ENCODE assay signal across 1 cellular context in the genomic region with DNA sequence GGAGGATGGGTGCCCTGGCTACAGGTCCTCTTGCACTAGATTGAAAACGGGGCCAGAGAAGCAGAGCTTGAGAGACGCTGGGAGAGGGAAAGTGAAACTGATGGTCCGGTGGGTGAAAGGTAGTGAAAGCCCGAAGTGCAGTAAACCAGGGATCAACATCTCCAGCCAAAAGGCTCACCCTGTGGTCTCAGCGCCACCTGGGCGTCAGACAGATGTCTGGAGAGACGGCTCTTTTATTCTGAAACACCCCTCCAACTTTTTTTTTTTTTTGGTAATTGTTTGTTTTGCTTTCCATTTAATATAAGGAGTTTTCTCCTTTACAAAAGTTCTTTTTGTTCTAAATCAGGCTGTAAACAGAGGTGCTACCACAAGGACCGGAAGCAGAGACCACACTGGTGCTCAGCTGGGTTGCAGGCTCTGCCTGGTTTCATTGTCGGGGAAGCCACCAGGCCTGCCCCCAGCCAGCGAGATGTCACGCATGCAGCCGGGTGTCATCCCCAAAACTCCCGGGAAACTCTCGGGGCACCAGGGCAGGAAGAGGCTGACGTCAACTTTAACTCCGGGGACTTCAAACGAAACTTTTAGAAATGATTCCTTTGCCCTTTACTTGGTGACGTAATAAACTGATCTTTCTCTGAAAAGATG.
TF ChIP-seq lines count a peak whose summit lies in the region.

No MANE protein-coding gene starts in this region.

TF ChIP-seq in GM12878, 131 proteins besides CTCF, POLR2A, EP300 and RAD21 (continued from another document and continues in another):
- TF ChIP-seq ZBTB40 (IDR thresholded peaks at IDR 0.05; ENCODE audit: borderline replicate concordance) (no peak; the same call in 1 of the 2 replicates), BRCA1 (IDR thresholded peaks at IDR 0.05; ENCODE audit: low read depth, low read length) (0 out of 2 replicates have a peak, but pooled peaks have one; percentile 23), FOXM1 (IDR thresholded peaks at IDR 0.05; ENCODE audit: low read depth, low read length) (peak; percentile 96), CBX5 (IDR thresholded peaks at IDR 0.05; ENCODE audit: low read depth) (0 out of 2 replicates have a peak, but pooled peaks have one; percentile 41), POLR2AphosphoS5 (IDR thresholded peaks at IDR 0.05; ENCODE audit: low read length) (peak; percentile 57), IRF5 (IDR thresholded peaks at IDR 0.05; ENCODE audit: borderline replicate concordance) (no peak), SMC3 (IDR thresholded peaks at IDR 0.05; ENCODE audit: borderline replicate concordance, low read length) (peak; percentile 61; the same call in 1 of the 2 replicates), BHLHE40 (IDR thresholded peaks at IDR 0.05; ENCODE audit: borderline replicate concordance in 1 of 2, low read depth in 2 of 2, low read length in 1 of 2) (peak; percentile 93 to 94; a peak in 3 of 4 replicates), ESRRA (IDR thresholded peaks at IDR 0.05; ENCODE audit: low read length) (0 out of 2 replicates have a peak, but pooled peaks have one; percentile 16), HCFC1 (IDR thresholded peaks at IDR 0.05; ENCODE audit: low read length) (0 out of 2 replicates have a peak, but pooled peaks have one; percentile 11), FOXK2 (IDR thresholded peaks at IDR 0.05) (no peak; the same call in 1 of the 2 replicates), EZH2 (IDR thresholded peaks at IDR 0.05; ENCODE audit: borderline replicate concordance, control insufficient read depth, low read depth, low read length) (no peak), ZNF207 (IDR thresholded peaks at IDR 0.05; ENCODE audit: borderline replicate concordance) (0 out of 2 replicates have a peak, but pooled peaks have one; percentile 53), RELB (IDR thresholded peaks at IDR 0.05; ENCODE audit: low read depth) (peak; percentile 99), RCOR1 (conservative IDR thresholded peaks at IDR 0.05; ENCODE audit: low read depth, low read length) (0 out of 2 replicates have a peak, but pooled peaks have one; percentile 39), E2F8 (IDR thresholded peaks at IDR 0.05; ENCODE audit: low read depth, partially characterized antibody) (peak; percentile 89), NRF1 (conservative IDR thresholded peaks at IDR 0.05; ENCODE audit: low read depth, low read length) (no peak), HDAC2 (IDR thresholded peaks at IDR 0.05) (no peak), POU2F2 (IDR thresholded peaks at IDR 0.05; ENCODE audit: borderline replicate concordance, low read depth, low read length) (0 out of 3 replicates have a peak, but pooled peaks have one; percentile 85), BACH1 (IDR thresholded peaks at IDR 0.05; ENCODE audit: borderline replicate concordance) (peak; percentile 90; the same call in 1 of the 2 replicates), CREM (IDR thresholded peaks at IDR 0.05; ENCODE audit: low read depth) (peak; percentile 94), ETV6 (conservative IDR thresholded peaks at IDR 0.05 in 1 of 2, IDR thresholded peaks at IDR 0.05 in 1 of 2; ENCODE audit: borderline replicate concordance in 1 of 2, low read depth in 1 of 2) (peak in 1 of 2 experiments; percentile 96; a peak in 2 of 4 replicates), MLLT1 (IDR thresholded peaks at IDR 0.05) (peak; percentile 93), HDAC6 (IDR thresholded peaks at IDR 0.05; ENCODE audit: unreplicated experiment) (no peak), CHD4 (IDR thresholded peaks at IDR 0.05) (no peak), PAX5 (IDR thresholded peaks at IDR 0.05; ENCODE audit: borderline replicate concordance, low read depth, low read length) (peak; percentile 95), TCF12 (IDR thresholded peaks at IDR 0.05; ENCODE audit: low read depth, low read length) (peak; percentile 91), EGR1 (IDR thresholded peaks at IDR 0.05; ENCODE audit: borderline replicate concordance in 1 of 2, low read depth in 2 of 2, low read length in 2 of 2) (0 out of 3 replicates have a peak, but pooled peaks of 1 of the 2 experiments have one; percentile 41), NR2C2 (IDR thresholded peaks at IDR 0.05; ENCODE audit: borderline replicate concordance, control insufficient read depth, insufficient read length, low read depth) (no peak)
- TF ChIP-seq, protein P1, sequence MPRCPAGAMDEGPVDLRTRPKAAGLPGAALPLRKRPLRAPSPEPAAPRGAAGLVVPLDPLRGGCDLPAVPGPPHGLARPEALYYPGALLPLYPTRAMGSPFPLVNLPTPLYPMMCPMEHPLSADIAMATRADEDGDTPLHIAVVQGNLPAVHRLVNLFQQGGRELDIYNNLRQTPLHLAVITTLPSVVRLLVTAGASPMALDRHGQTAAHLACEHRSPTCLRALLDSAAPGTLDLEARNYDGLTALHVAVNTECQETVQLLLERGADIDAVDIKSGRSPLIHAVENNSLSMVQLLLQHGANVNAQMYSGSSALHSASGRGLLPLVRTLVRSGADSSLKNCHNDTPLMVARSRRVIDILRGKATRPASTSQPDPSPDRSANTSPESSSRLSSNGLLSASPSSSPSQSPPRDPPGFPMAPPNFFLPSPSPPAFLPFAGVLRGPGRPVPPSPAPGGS (IDR thresholded peaks at IDR 0.05; ENCODE audit: borderline replicate concordance, insufficient read depth, low read depth, low read length, poor library complexity, severe bottlenecking): peak; percentile 75
- TF ChIP-seq, protein P2, sequence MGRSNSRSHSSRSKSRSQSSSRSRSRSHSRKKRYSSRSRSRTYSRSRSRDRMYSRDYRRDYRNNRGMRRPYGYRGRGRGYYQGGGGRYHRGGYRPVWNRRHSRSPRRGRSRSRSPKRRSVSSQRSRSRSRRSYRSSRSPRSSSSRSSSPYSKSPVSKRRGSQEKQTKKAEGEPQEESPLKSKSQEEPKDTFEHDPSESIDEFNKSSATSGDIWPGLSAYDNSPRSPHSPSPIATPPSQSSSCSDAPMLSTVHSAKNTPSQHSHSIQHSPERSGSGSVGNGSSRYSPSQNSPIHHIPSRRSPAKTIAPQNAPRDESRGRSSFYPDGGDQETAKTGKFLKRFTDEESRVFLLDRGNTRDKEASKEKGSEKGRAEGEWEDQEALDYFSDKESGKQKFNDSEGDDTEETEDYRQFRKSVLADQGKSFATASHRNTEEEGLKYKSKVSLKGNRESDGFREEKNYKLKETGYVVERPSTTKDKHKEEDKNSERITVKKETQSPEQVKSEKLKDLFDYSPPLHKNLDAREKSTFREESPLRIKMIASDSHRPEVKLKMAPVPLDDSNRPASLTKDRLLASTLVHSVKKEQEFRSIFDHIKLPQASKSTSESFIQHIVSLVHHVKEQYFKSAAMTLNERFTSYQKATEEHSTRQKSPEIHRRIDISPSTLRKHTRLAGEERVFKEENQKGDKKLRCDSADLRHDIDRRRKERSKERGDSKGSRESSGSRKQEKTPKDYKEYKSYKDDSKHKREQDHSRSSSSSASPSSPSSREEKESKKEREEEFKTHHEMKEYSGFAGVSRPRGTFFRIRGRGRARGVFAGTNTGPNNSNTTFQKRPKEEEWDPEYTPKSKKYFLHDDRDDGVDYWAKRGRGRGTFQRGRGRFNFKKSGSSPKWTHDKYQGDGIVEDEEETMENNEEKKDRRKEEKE (IDR thresholded peaks at IDR 0.05): no peak
- TF ChIP-seq, protein P3, sequence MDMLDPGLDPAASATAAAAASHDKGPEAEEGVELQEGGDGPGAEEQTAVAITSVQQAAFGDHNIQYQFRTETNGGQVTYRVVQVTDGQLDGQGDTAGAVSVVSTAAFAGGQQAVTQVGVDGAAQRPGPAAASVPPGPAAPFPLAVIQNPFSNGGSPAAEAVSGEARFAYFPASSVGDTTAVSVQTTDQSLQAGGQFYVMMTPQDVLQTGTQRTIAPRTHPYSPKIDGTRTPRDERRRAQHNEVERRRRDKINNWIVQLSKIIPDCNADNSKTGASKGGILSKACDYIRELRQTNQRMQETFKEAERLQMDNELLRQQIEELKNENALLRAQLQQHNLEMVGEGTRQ (IDR thresholded peaks at IDR 0.05; ENCODE audit: borderline replicate concordance, low read depth, low read length): no peak
